ENCODE assay signal across 8 cellular contexts in genomic region chr4:20418865-20419451, GRCh38.
A peak's percentile ranks its signal among the peaks of the same experiment; 100 is the strongest.
DNase-seq lines count a peak whose midpoint lies in the region; ATAC-seq and TF ChIP-seq lines count a peak whose summit lies in the region.

No MANE protein-coding gene starts in this region.

- WGBS in right cardiac atrium: 28% methylated on average over 4 of the region's 4 CpGs

- TF ChIP-seq POLR2A in GM18505 (IDR thresholded peaks at IDR 0.05; ENCODE audit: borderline replicate concordance, extremely low read depth, insufficient read depth, insufficient read length): no peak

- intact Hi-C loops in right cardiac atrium (cut with DNase I): loop anchor here in 1 of 4 donors (5.0 kb wide), 1 partner anchor 263 kb away; no protein-coding TSS in a partner anchor

- DNase-seq in BJ (ENCODE audit: low read depth): peak; percentile 20
- DNase-seq in NCI-H2081 (lab: John Stamatoyannopoulos, UW): peak; percentile 35 to 75
- peak; percentile 36 for DNase-seq in amniotic stem cell (lab: John Stamatoyannopoulos, UW)
- DNase-seq in right cardiac atrium: no peak
- no peak for DNase-seq in stimulated activated effector memory CD8-positive, alpha-beta T cell treated with anti-CD3 and anti-CD28 coated beads, Interleukin-12 subunit alpha, Interleukin-12 subunit beta, amount 100 ng/mL, for 72 hours (ENCODE audit: low spot score in 2 of 2)
- DNase-seq in HEK293T (ENCODE audit: extremely low spot score): no peak

- H3K4me3 ChIP-seq in BJ (ENCODE audit: low read depth, low read length): 0 out of 2 replicates have a peak overlapping the region, but pooled peaks have one; percentile 12
- peak overlapping the region; percentile 6 for H3K4me3 ChIP-seq in right cardiac atrium (ENCODE audit: low read length)

- peaks cover 4% of the 10 kb centered on the region for H3K4me1 Mint-ChIP-seq in stimulated activated effector memory CD8-positive, alpha-beta T cell treated with anti-CD3 and anti-CD28 coated beads, Interleukin-12 subunit alpha, Interleukin-12 subunit beta, amount 100 ng/mL, for 72 hours

- ATAC-seq in GM18505 (IDR thresholded peaks at IDR 0.05; ENCODE audit: unreplicated experiment) (peak; percentile 95), HG02938 (IDR thresholded peaks at IDR 0.05; ENCODE audit: unreplicated experiment) (peak; percentile 95), right cardiac atrium (peak; percentile 60 to 67)
- ATAC-seq in stimulated activated effector memory CD8-positive, alpha-beta T cell treated with anti-CD3 and anti-CD28 coated beads, Interleukin-12 subunit alpha, Interleukin-12 subunit beta, amount 100 ng/mL, for 72 hours: peak; percentile 82

- H3K9me3 ChIP-seq in right cardiac atrium (ENCODE audit: control insufficient read depth, low read length): no peaks in the 10 kb centered on the region

- no peaks in the 10 kb centered on the region for H3K36me3 Mint-ChIP-seq in stimulated activated effector memory CD8-positive, alpha-beta T cell treated with anti-CD3 and anti-CD28 coated beads, Interleukin-12 subunit alpha, Interleukin-12 subunit beta, amount 100 ng/mL, for 72 hours

- no peaks in the 10 kb centered on the region for H3K36me3 ChIP-seq in BJ (ENCODE audit: control insufficient read depth, insufficient read depth, low read length)

- CTCF ChIA-PET in BJ (lab: Yijun Ruan, JAX): interaction anchor here (1.1 to 2.4 kb wide), 2 partner anchors 10 to 11 kb away, joined by 5 to 10 read pairs; no protein-coding TSS in a partner anchor
- CTCF ChIA-PET in HEK293T (lab: Yijun Ruan, JAX): interaction anchor here (0.6 kb wide), 1 partner anchor 105 kb away, joined by 3 read pairs; no protein-coding TSS in a partner anchor

- peak overlapping the region; percentile 7 for H3K4me3 Mint-ChIP-seq in stimulated activated effector memory CD8-positive, alpha-beta T cell treated with anti-CD3 and anti-CD28 coated beads, Interleukin-12 subunit alpha, Interleukin-12 subunit beta, amount 100 ng/mL, for 72 hours

- no peak overlapping the region for H3K27ac ChIP-seq in right cardiac atrium (ENCODE audit: low read length)

- no peaks in the 10 kb centered on the region for H3K4me1 ChIP-seq in right cardiac atrium (ENCODE audit: control insufficient read depth, insufficient read depth, low read length)

- H3K9me3 Mint-ChIP-seq in stimulated activated effector memory CD8-positive, alpha-beta T cell treated with anti-CD3 and anti-CD28 coated beads, Interleukin-12 subunit alpha, Interleukin-12 subunit beta, amount 100 ng/mL, for 72 hours: no peaks in the 10 kb centered on the region

- H3K27ac Mint-ChIP-seq in stimulated activated effector memory CD8-positive, alpha-beta T cell treated with anti-CD3 and anti-CD28 coated beads, Interleukin-12 subunit alpha, Interleukin-12 subunit beta, amount 100 ng/mL, for 72 hours: no peak overlapping the region

- H3K27me3 ChIP-seq in BJ (ENCODE audit: control insufficient read depth, insufficient read depth, low read length): no peaks in the 10 kb centered on the region
- no peaks in the 10 kb centered on the region for H3K27me3 ChIP-seq in right cardiac atrium (ENCODE audit: control insufficient read depth, insufficient read depth)

- POLR2A ChIA-PET in BJ (lab: Charles Lee): no interaction called here
- POLR2A ChIA-PET in HEK293T (lab: Yijun Ruan, JAX): no interaction called here

- peak; percentile 58 for TF ChIP-seq CTCF in BJ (IDR thresholded peaks at IDR 0.05; ENCODE audit: insufficient read depth, low read depth, low read length)

TF ChIP-seq in HEK293T, 16 proteins besides CTCF, POLR2A, EP300 and RAD21:
- no peak for TF ChIP-seq L3MBTL2 (conservative IDR thresholded peaks at IDR 0.05)
- TF ChIP-seq FOXA1 (IDR thresholded peaks at IDR 0.05): no peak
- TF ChIP-seq TARDBP (IDR thresholded peaks at IDR 0.05): no peak
- no peak for TF ChIP-seq LEF1 (IDR thresholded peaks at IDR 0.05; ENCODE audit: borderline replicate concordance)
- TF ChIP-seq FOXM1 (IDR thresholded peaks at IDR 0.05; ENCODE audit: borderline replicate concordance): no peak
- no peak for TF ChIP-seq ZNF384 (IDR thresholded peaks at IDR 0.05)
TF ChIP-seq in HEK293T: peak in this region for 0.

Comparison
In these comparisons a context has a peak if more than half of its experiments do, and no peak if none do; other contexts are left out.
1. DNase-seq: peak in BJ (single experiment), NCI-H2081 (2 of 2) and amniotic stem cell (single experiment); none in right cardiac atrium (0 of 3), stimulated activated effector memory CD8-positive, alpha-beta T cell treated with anti-CD3 and anti-CD28 coated beads, Interleukin-12 subunit alpha, Interleukin-12 subunit beta, amount 100 ng/mL, for 72 hours (0 of 2) and HEK293T (single experiment).
2. Peak in every context shown above with its lines, with median percentiles within 50 percentile points of each other: ATAC-seq.